ENCODE assay signal across 8 cellular contexts in genomic region chr17:3558603-3559269, GRCh38. TPM values are rescaled to one million over a fixed set of nuclear protein-coding genes. Genes with fewer than 3 reads are reported as not detected.
DNase-seq lines count a peak whose midpoint lies in the region; ATAC-seq and TF ChIP-seq lines count a peak whose summit lies in the region.

No MANE protein-coding gene starts in this region.

- H3K27ac ChIP-seq in DND-41 (ENCODE audit: low read length) (no peak overlapping the region), foreskin keratinocyte (peak overlapping the region; percentile 99)

- no peak overlapping the region for H3K4me3 ChIP-seq in DND-41 (ENCODE audit: low read depth in 1 of 2, low read length in 2 of 2)

- H2AFZ ChIP-seq in DND-41 (ENCODE audit: low read depth, low read length): no peak overlapping the region

- DNase-seq in DND-41 (no peak), foreskin keratinocyte (peak; percentile 96 to 97), AG08396 (ENCODE audit: low spot score) (no peak), DMS79 (lab: John Stamatoyannopoulos, UW) (no peak)
- peak; percentile 31 to 46 for DNase-seq in activated CD4-positive, alpha-beta T cell treated with anti-CD3 and anti-CD28 coated beads, Interleukin-2, amount 50 U/mL, for 4 hours
- peak; percentile 19 to 44 (median 44) for DNase-seq in stimulated activated CD4-positive, alpha-beta T cell treated with anti-CD3 and anti-CD28 coated beads, TNF-alpha, amount 100 ng/mL, for 48 hours (ENCODE audit: low read depth in 3 of 3)

- H3K27me3 ChIP-seq in DND-41 (ENCODE audit: insufficient read depth, low read length, poor library complexity) (no peaks in the 10 kb centered on the region), foreskin keratinocyte (no peaks in the 10 kb centered on the region)

- H3K4me1 ChIP-seq in DND-41 (ENCODE audit: insufficient read depth, low read length): no peaks in the 10 kb centered on the region
- peaks cover 10% of the 10 kb centered on the region for H3K4me1 ChIP-seq in foreskin keratinocyte

- no peaks in the 10 kb centered on the region for H3K9me3 ChIP-seq in DND-41 (ENCODE audit: insufficient read depth, low read length, severe bottlenecking)

- H3K79me2 ChIP-seq in DND-41 (ENCODE audit: insufficient read depth, low read length): no peaks in the 10 kb centered on the region

- H3K36me3 ChIP-seq in DND-41 (ENCODE audit: insufficient read depth, low read length): no peaks in the 10 kb centered on the region

- no peak overlapping the region for H3K9ac ChIP-seq in DND-41 (ENCODE audit: low read depth, low read length)

- H4K20me1 ChIP-seq in DND-41 (ENCODE audit: insufficient read depth, low read length): no peaks in the 10 kb centered on the region

- TF ChIP-seq CTCF in DND-41 (IDR thresholded peaks at IDR 0.05; ENCODE audit: borderline replicate concordance, extremely low read depth, low read length, poor library complexity, severe bottlenecking) (no peak), foreskin keratinocyte (conservative IDR thresholded peaks at IDR 0.05) (no peak)

- no peak overlapping the region for H3K4me2 ChIP-seq in DND-41 (ENCODE audit: insufficient read depth, low read length)

- ATAC-seq in DND-41 (ENCODE audit: insufficient read depth, low read depth) (peak; percentile 44; the same call in 2 of the 3 replicates), GM19467 (IDR thresholded peaks at IDR 0.05; ENCODE audit: unreplicated experiment) (peak; percentile 77), HG03521 (IDR thresholded peaks at IDR 0.05; ENCODE audit: unreplicated experiment) (peak; percentile 69), foreskin keratinocyte (peak; percentile 84)

RNA-seq across cellular contexts. Expression of gene TRPV3, which starts 1.1 kb away (rescaled TPM):
- total RNA-seq in foreskin keratinocyte: 7.7 and 14.8 TPM in 2 replicates
- 2.3 and 3.5 TPM in 2 replicates for polyA plus RNA-seq in foreskin keratinocyte

RNA-seq across cellular contexts. Expression of gene TRPV1, which starts 50.5 kb away (rescaled TPM):
- total RNA-seq in foreskin keratinocyte: 1.3 and 1.6 TPM in 2 replicates
- 0.68 and 0.76 TPM in 2 replicates for polyA plus RNA-seq in foreskin keratinocyte

Comparison
In these comparisons a context has a peak if more than half of its experiments do, and no peak if none do; other contexts are left out.
1. DNase-seq: peak in activated CD4-positive, alpha-beta T cell treated with anti-CD3 and anti-CD28 coated beads, Interleukin-2, amount 50 U/mL, for 4 hours (2 of 2), foreskin keratinocyte (2 of 2) and stimulated activated CD4-positive, alpha-beta T cell treated with anti-CD3 and anti-CD28 coated beads, TNF-alpha, amount 100 ng/mL, for 48 hours (3 of 3); none in DND-41 (single experiment), AG08396 (single experiment) and DMS79 (single experiment).
2. Peak in every context shown above with its lines, with median percentiles within 50 percentile points of each other: ATAC-seq.